ENCODE assay signal across 3 cellular contexts in the genomic region with DNA sequence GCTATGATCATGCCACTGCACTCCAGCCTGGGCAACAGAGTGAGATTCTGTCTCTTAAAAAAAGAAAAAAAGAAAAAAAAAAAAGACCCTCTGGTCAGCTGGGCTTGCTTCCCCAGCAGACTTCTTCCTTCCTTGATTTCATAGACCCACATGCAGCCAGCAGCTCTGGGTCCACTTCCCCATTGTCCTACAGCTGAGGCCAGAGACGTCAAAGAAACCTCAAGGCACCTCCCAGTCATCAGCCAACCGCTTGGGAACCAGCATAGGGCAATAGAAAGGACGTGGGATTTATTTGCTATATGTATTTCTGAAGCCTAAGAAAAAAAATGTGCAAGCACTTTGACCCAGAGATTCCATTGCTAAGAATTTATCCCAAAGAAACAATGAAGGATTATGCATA.
TF ChIP-seq lines count a peak whose summit lies in the region.

No MANE protein-coding gene starts in this region.

TF ChIP-seq in SK-N-SH treated with all-trans-retinoic acid at 6 μM for 48 hours, 23 proteins besides CTCF, POLR2A, EP300 and RAD21:
- TF ChIP-seq PPARA (CRISPR knock-in tag; IDR thresholded peaks at IDR 0.05; ENCODE audit: borderline replicate concordance) (no peak), ARNTL (CRISPR knock-in tag; IDR thresholded peaks at IDR 0.05; ENCODE audit: borderline replicate concordance, low read depth) (no peak)

TF ChIP-seq in SK-N-SH, 30 proteins besides CTCF, POLR2A, EP300 and RAD21:
- no peak for TF ChIP-seq RFX5 (IDR thresholded peaks at IDR 0.05; ENCODE audit: low read length)
- no peak for TF ChIP-seq TEAD4 (IDR thresholded peaks at IDR 0.05; ENCODE audit: borderline replicate concordance, insufficient read depth)
- no peak for TF ChIP-seq NFIC (IDR thresholded peaks at IDR 0.05; ENCODE audit: borderline replicate concordance)
- no peak for TF ChIP-seq FOXJ3 (CRISPR knock-in tag; IDR thresholded peaks at IDR 0.05)
- TF ChIP-seq RXRA (IDR thresholded peaks at IDR 0.05; ENCODE audit: borderline replicate concordance, low read depth): no peak
- TF ChIP-seq MEF2A (IDR thresholded peaks at IDR 0.05; ENCODE audit: borderline replicate concordance, low read depth): no peak
- no peak for TF ChIP-seq FOSL2 (IDR thresholded peaks at IDR 0.05; ENCODE audit: borderline replicate concordance, low read depth)
- no peak for TF ChIP-seq TCF12 (IDR thresholded peaks at IDR 0.05)

TF ChIP-seq in GM12878, 131 proteins besides CTCF, POLR2A, EP300 and RAD21:
- TF ChIP-seq SPI1 (IDR thresholded peaks at IDR 0.05; ENCODE audit: borderline replicate concordance, insufficient read depth, low read depth, low read length) (peak; percentile 42; the same call in 1 of the 2 replicates), PAX8 (IDR thresholded peaks at IDR 0.05) (no peak)
